In genomic region chr7:818031-818699, GRCh38 we compare ENCODE assay signal across 8 cellular contexts. TPM values are rescaled to one million over a fixed set of nuclear protein-coding genes. Genes with fewer than 3 reads are reported as not detected.
DNase-seq lines count a peak whose midpoint lies in the region; ATAC-seq and TF ChIP-seq lines count a peak whose summit lies in the region.

No MANE protein-coding gene starts in this region.

- H3K27me3 Mint-ChIP-seq in CD8-positive, alpha-beta T cell (ENCODE audit: low read depth) = no peaks in the 10 kb centered on the region
- H3K27me3 Mint-ChIP-seq in activated B cell treated with CpG ODN at 0.5 μM for 24 hours = no peaks in the 10 kb centered on the region

- H3K27ac ChIP-seq in CD8-positive, alpha-beta T cell (ENCODE audit: low read depth, low read length) = no peak overlapping the region
- no peak overlapping the region for H3K27ac ChIP-seq in right cardiac atrium (ENCODE audit: low read length)
- peak overlapping the region; percentile 43 for H3K27ac ChIP-seq in vagina

- H3K36me3 ChIP-seq in CD8-positive, alpha-beta T cell (ENCODE audit: insufficient read depth, low read length) = no peaks in the 10 kb centered on the region
- no peaks in the 10 kb centered on the region for H3K36me3 ChIP-seq in vagina

- intact Hi-C loops in CD8-positive, alpha-beta T cell (cut with DNase I, micrococcal nuclease) = loop anchor here in 1 of 2 experiments (5.0 kb wide), 3 partner anchors 104 to 236 kb away; partner anchors contain the start of gene COX19
- intact Hi-C loops in activated B cell treated with CpG ODN at 0.5 μM for 24 hours (cut with micrococcal nuclease) (loop anchor here (5.0 to 10.0 kb wide), 6 partner anchors 157 to 671 kb away; partner anchors contain the start of gene COX19), right cardiac atrium (cut with DNase I) (no loop called here), vagina (cut with DNase I) (no loop called here)

- no peaks in the 10 kb centered on the region for H3K9me3 ChIP-seq in CD8-positive, alpha-beta T cell (ENCODE audit: low read length)
- H3K9me3 ChIP-seq in right cardiac atrium (ENCODE audit: control insufficient read depth, low read length) (no peaks in the 10 kb centered on the region), vagina (no peaks in the 10 kb centered on the region)

- WGBS in right cardiac atrium = 79% methylated on average over 8 of the region's 8 CpGs

- H3K36me3 Mint-ChIP-seq in CD8-positive, alpha-beta T cell = peaks cover 28% of the 10 kb centered on the region
- peaks cover 20% of the 10 kb centered on the region for H3K36me3 Mint-ChIP-seq in activated B cell treated with CpG ODN at 0.5 μM for 24 hours (ENCODE audit: low read depth)

- peaks cover 52% of the 10 kb centered on the region for H3K4me1 Mint-ChIP-seq in CD8-positive, alpha-beta T cell (ENCODE audit: low read depth)
- H3K4me1 Mint-ChIP-seq in activated B cell treated with CpG ODN at 0.5 μM for 24 hours = peaks cover 65% of the 10 kb centered on the region

- ATAC-seq in CD8-positive, alpha-beta T cell = no peak
- ATAC-seq in HG03378 (IDR thresholded peaks at IDR 0.05; ENCODE audit: unreplicated experiment) (peak; percentile 31), activated B cell treated with CpG ODN at 0.5 μM for 24 hours (ENCODE audit: low read depth) (no peak), right cardiac atrium (no peak), HG03045 (IDR thresholded peaks at IDR 0.05; ENCODE audit: unreplicated experiment) (no peak)

- no peak overlapping the region for H3K4me3 ChIP-seq in CD8-positive, alpha-beta T cell (ENCODE audit: low read depth, low read length)
- no peak overlapping the region for H3K4me3 ChIP-seq in right cardiac atrium (ENCODE audit: low read length)
- H3K4me3 ChIP-seq in vagina = no peak overlapping the region

- CTCF ChIA-PET in CD8-positive, alpha-beta T cell (lab: Charles Lee) = interaction anchor here (0.8 to 3.9 kb wide), 2 partner anchors 55 to 436 kb away, joined by 3 to 17 read pairs; no protein-coding TSS in a partner anchor
- CTCF ChIA-PET in activated B cell treated with CpG ODN at 0.5 μM for 24 hours (lab: Charles Lee) = interaction anchor here (0.9 to 1.3 kb wide), 3 partner anchors 29 to 55 kb away, joined by 3 to 4 read pairs (median 4); no protein-coding TSS in a partner anchor

- peak overlapping the region; percentile 90 for H3K4me3 Mint-ChIP-seq in CD8-positive, alpha-beta T cell
- peak overlapping the region; percentile 90 for H3K4me3 Mint-ChIP-seq in activated B cell treated with CpG ODN at 0.5 μM for 24 hours

- peaks cover 20% of the 10 kb centered on the region for H3K4me1 ChIP-seq in CD8-positive, alpha-beta T cell (ENCODE audit: insufficient read depth, low read length)
- H3K4me1 ChIP-seq in right cardiac atrium (ENCODE audit: control insufficient read depth, insufficient read depth, low read length) (peaks cover 9% of the 10 kb centered on the region), vagina (peaks cover 76% of the 10 kb centered on the region)

- DNase-seq in CD8-positive, alpha-beta T cell = no peak
- no peak for DNase-seq in activated B cell treated with CpG ODN at 0.5 μM for 24 hours
- peak in 2 of 3 donors; percentile 1 to 28 for DNase-seq in right cardiac atrium
- DNase-seq in vagina (ENCODE audit: extremely low spot score in 2 of 2) = no peak
- no peak for DNase-seq in cortex of kidney (lab: John Stamatoyannopoulos, UW)
- no peak for DNase-seq in GM19238 (ENCODE audit: insufficient read length, low spot score)

- no peaks in the 10 kb centered on the region for H3K9me3 Mint-ChIP-seq in CD8-positive, alpha-beta T cell
- H3K9me3 Mint-ChIP-seq in activated B cell treated with CpG ODN at 0.5 μM for 24 hours = no peaks in the 10 kb centered on the region

- POLR2A ChIA-PET in CD8-positive, alpha-beta T cell (lab: Charles Lee) = interaction anchor here (0.9 kb wide), 2 partner anchors 30 to 57 kb away, joined by 3 to 4 read pairs; partner anchors contain the start of gene GET4
- POLR2A ChIA-PET in activated B cell treated with CpG ODN at 0.5 μM for 24 hours (lab: Charles Lee) = interaction anchor here (0.9 to 3.5 kb wide), 2 partner anchors 8 to 14 kb away, joined by 3 to 19 read pairs; partner anchors contain the start of gene SUN1

- no peaks in the 10 kb centered on the region for H3K27me3 ChIP-seq in CD8-positive, alpha-beta T cell (ENCODE audit: insufficient read depth, low read length)
- no peaks in the 10 kb centered on the region for H3K27me3 ChIP-seq in right cardiac atrium (ENCODE audit: control insufficient read depth, insufficient read depth)
- no peaks in the 10 kb centered on the region for H3K27me3 ChIP-seq in vagina

- peak overlapping the region; percentile 89 for H3K27ac Mint-ChIP-seq in CD8-positive, alpha-beta T cell
- H3K27ac Mint-ChIP-seq in activated B cell treated with CpG ODN at 0.5 μM for 24 hours = peak overlapping the region; percentile 13

- peak; percentile 62 for TF ChIP-seq CTCF in CD8-positive, alpha-beta T cell (IDR thresholded peaks at IDR 0.05)
- TF ChIP-seq CTCF in activated B cell treated with CpG ODN at 0.5 μM for 24 hours (IDR thresholded peaks at IDR 0.05) = no peak
- peak in 1 of 3 experiments; percentile 13 for TF ChIP-seq CTCF in vagina (IDR thresholded peaks at IDR 0.05)

- TF ChIP-seq POLR2A in vagina (IDR thresholded peaks at IDR 0.05) = no peak

RNA-seq across cellular contexts. Expression of gene SUN1, which starts 14.1 kb away (rescaled TPM):
- 10 to 100 TPM; 64.0 to 69.2 TPM for total RNA-seq in CD8-positive, alpha-beta T cell
- total RNA-seq in activated B cell treated with CpG ODN at 0.5 μM for 24 hours = 101 and 119 TPM in 2 replicates
- total RNA-seq in right cardiac atrium = 100 to 1,000 TPM; 139 to 163 (median 147) TPM
- 86.9 TPM for polyA plus RNA-seq in right cardiac atrium
- total RNA-seq in vagina = 170 TPM

RNA-seq across cellular contexts. Expression of gene GET4, which starts 58.2 kb away (rescaled TPM):
- 10 to 100 TPM; 75.4 to 83.1 TPM for total RNA-seq in CD8-positive, alpha-beta T cell
- total RNA-seq in activated B cell treated with CpG ODN at 0.5 μM for 24 hours = 40.5 and 41.4 TPM in 2 replicates
- total RNA-seq in right cardiac atrium = 10 to 100 TPM; 20.1 to 23.6 (median 22.2) TPM
- polyA plus RNA-seq in right cardiac atrium = 22.2 TPM
- 35.8 TPM for total RNA-seq in vagina

Comparison
In these comparisons a context has a peak if more than half of its experiments do, and no peak if none do; other contexts are left out.
1. DNase-seq: peak in right cardiac atrium (2 of 3); none in CD8-positive, alpha-beta T cell (0 of 7), activated B cell treated with CpG ODN at 0.5 μM for 24 hours (single experiment), vagina (0 of 2), cortex of kidney (single experiment) and GM19238 (single experiment).